9 cellular contexts compared by ENCODE assay signal in the genomic region with DNA sequence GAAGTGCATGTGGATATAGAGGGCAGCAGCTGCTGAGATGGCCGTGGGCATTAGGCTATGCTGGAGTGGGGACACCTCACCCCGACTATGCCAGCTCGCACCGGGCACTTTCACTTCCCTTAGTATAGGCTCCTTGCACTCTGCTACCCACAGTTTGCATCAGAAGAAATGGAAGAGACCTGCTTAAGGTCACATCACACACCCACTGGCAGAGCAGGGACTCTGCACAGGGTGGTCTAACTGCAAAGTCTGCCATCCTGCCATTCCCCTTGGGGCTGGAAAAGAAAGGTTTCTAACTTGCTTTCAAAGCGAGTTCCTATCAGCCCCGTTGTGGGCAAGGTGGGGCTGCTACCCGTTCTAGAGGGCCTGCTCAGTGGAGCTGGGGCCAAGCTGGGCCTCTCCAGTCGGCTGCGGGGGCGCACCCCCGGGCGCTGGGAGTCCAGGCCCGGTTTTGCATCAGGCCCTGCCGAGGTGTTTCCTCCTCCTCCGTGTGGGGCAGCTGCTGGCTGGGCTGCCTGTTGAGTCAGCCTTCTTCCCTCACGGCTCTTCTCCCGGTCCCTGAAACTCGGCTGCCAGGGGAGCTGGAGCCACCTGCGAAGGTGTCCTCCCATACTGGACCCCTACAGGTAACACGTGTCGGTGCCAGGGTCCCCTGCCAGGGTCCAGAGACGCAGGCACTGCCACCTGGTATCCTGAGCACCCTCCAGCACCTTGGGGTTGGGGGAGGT. TPM values are rescaled to one million over a fixed set of nuclear protein-coding genes. Genes with fewer than 3 reads are reported as not detected.
DNase-seq lines count a peak whose midpoint lies in the region; ATAC-seq, FAIRE-seq and TF ChIP-seq lines count a peak whose summit lies in the region.
"Had no signal": no experiment of that assay in that cellular context is flagged by ENCODE, and none has a peak within 500 bp of the region (broad histone marks: within the 10 kb centered on the region; RNA-seq: fewer than 3 reads in every experiment).

A gene with protein sequence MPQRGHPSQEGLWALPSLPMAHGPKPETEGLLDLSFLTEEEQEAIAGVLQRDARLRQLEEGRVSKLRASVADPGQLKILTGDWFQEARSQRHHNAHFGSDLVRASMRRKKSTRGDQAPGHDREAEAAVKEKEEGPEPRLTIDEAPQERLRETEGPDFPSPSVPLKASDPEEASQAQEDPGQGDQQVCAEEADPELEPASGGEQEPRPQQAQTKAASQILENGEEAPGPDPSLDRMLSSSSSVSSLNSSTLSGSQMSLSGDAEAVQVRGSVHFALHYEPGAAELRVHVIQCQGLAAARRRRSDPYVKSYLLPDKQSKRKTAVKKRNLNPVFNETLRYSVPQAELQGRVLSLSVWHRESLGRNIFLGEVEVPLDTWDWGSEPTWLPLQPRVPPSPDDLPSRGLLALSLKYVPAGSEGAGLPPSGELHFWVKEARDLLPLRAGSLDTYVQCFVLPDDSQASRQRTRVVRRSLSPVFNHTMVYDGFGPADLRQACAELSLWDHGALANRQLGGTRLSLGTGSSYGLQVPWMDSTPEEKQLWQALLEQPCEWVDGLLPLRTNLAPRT (plus strand): TSS at position 498 of the 728 bp plus-strand sequence. CDS start 3,313 bp downstream, outside the sequence.

- ATAC-seq in GM21786 (IDR thresholded peaks at IDR 0.05; ENCODE audit: unreplicated experiment) (peak; percentile 59), K562 (peak; percentile 87)

- peaks cover 24 to 31% of the 10 kb centered on the region in 2 experiments for H3K4me1 ChIP-seq in K562 (replicated peaks in 1 of 2; ENCODE audit: control insufficient read depth in 2 of 2, insufficient read depth in 2 of 2, low read length in 2 of 2)
- peaks cover 28% of the 10 kb centered on the region for H3K4me1 ChIP-seq in keratinocyte (ENCODE audit: control insufficient read depth, extremely low read depth, insufficient read depth, low read length)

- peak within 1 kb of the TSS; percentile 48; the same call in 2 of the 3 replicates for H3K27ac ChIP-seq in K562 (ENCODE audit: extremely low read depth, low read depth, low read length)
- H3K27ac ChIP-seq in keratinocyte (ENCODE audit: control insufficient read depth, insufficient read depth, low read length) = peak within 1 kb of the TSS; percentile 87
- H3K27ac ChIP-seq: SJSA1 had no signal

- DNase-seq in DMS 273 (lab: John Stamatoyannopoulos, UW; ENCODE audit: unreplicated experiment) = peak; percentile 95
- DNase-seq in NCI-H187 (lab: John Stamatoyannopoulos, UW) = peak; percentile 45 to 72
- peak; percentile 50 for DNase-seq in T-helper 9 cell
- DNase-seq in K562 (ENCODE audit: extremely low read depth in 1 of 4, low spot score in 3 of 4) = peak; percentile 72 to 82 (median 81)
- DNase-seq in keratinocyte (ENCODE audit: low read depth, low spot score) = no peak
- peak; percentile 34 for DNase-seq in stimulated activated CD8-positive, alpha-beta memory T cell treated with anti-CD3 and anti-CD28 coated beads, Interleukin-15, amount 100 ng/mL, for 1 hour (ENCODE audit: low read depth)
- DNase-seq in NCI-H748 treated with DMSO at 0.1 percent for 48 hours (lab: John Stamatoyannopoulos, UW) = no peak

- H3K27me3 ChIP-seq in K562 (ENCODE audit: control insufficient read depth in 2 of 2, insufficient read depth in 2 of 2, low read length in 2 of 2) (no peaks in the 10 kb centered on the region), keratinocyte (ENCODE audit: control insufficient read depth, extremely low read depth, insufficient read depth, low read length) (no peaks in the 10 kb centered on the region)
- H3K27me3 ChIP-seq: SJSA1 had no signal

- H3K79me2 ChIP-seq in K562 (ENCODE audit: control insufficient read depth, insufficient read depth, low read length) (no peaks in the 10 kb centered on the region; the same call in 2 of the 3 replicates), keratinocyte (ENCODE audit: control insufficient read depth, insufficient read depth, low read length) (peaks cover 10% of the 10 kb centered on the region)

- H3K9ac ChIP-seq in K562 (ENCODE audit: insufficient read depth in 1 of 2, low read depth in 2 of 2, low read length in 2 of 2) = peak within 1 kb of the TSS; percentile 33 to 87; a peak in 3 of 4 replicates
- peak within 1 kb of the TSS; percentile 77 for H3K9ac ChIP-seq in keratinocyte (ENCODE audit: control insufficient read depth, extremely low read depth, insufficient read depth, low read length)

- intact Hi-C loops in K562 (cut with micrococcal nuclease) = no loop called here

- H3K36me3 ChIP-seq in K562 (ENCODE audit: control insufficient read depth, insufficient read depth, low read length) (peaks cover 2% of the 10 kb centered on the region; the same call in 2 of the 3 replicates), keratinocyte (ENCODE audit: control insufficient read depth in 2 of 2, extremely low read depth in 1 of 2, insufficient read depth in 2 of 2, low read length in 2 of 2) (peaks cover 4 to 11% of the 10 kb centered on the region in 2 experiments)

- H3K9me3 ChIP-seq in K562 (replicated peaks; ENCODE audit: control insufficient read depth, insufficient read depth, low read depth, low read length) (no peaks in the 10 kb centered on the region), keratinocyte (ENCODE audit: control insufficient read depth, low read depth, low read length) (no peaks in the 10 kb centered on the region)
- H3K9me3 ChIP-seq: SJSA1 had no signal

- BruUV-seq in K562 (replicated peaks; lab: Mats Ljungman, UMichigan) = no TSS peak

- 30% methylated on average over 19 of the region's 22 CpGs for WGBS in K562 (ENCODE audit: insufficient coverage, low coverage, missing lambda C conversion rate)

- no peak for FAIRE-seq in K562 (lab: Jason Lieb, UNC)
- FAIRE-seq in keratinocyte (lab: Jason Lieb, UNC) = peak; percentile 32

- no peak for TF ChIP-seq CTCF in K562 (IDR thresholded peaks at IDR 0.05 in 2 of 3, conservative IDR thresholded peaks at IDR 0.05 in 1 of 3; ENCODE audit: insufficient read depth in 2 of 3, low read depth in 1 of 3, low read length in 3 of 3)
- TF ChIP-seq CTCF in keratinocyte (optimal IDR thresholded peaks at IDR 0.05 in 1 of 3, IDR thresholded peaks at IDR 0.05 in 1 of 3, conservative IDR thresholded peaks at IDR 0.05 in 1 of 3; ENCODE audit: extremely low read depth in 1 of 3, insufficient read depth in 2 of 3, low read length in 3 of 3) = peak in 1 of 3 experiments; percentile 15

- POLR2A ChIA-PET in K562 (lab: Yijun Ruan, JAX) = interaction anchor here (0.6 to 2.0 kb wide), 7 partner anchors 9 to 122 kb away, joined by 3 to 14 read pairs (median 5); partner anchors contain the start of gene MAP3K6

- H3K4me2 ChIP-seq in K562 (ENCODE audit: insufficient read depth, low read length) (peak within 1 kb of the TSS; percentile 72), keratinocyte (ENCODE audit: control insufficient read depth, extremely low read depth, insufficient read depth, low read depth, low read length) (peak within 1 kb of the TSS; percentile 97)

- H4K20me1 ChIP-seq in K562 (replicated peaks; ENCODE audit: control insufficient read depth, insufficient read depth, low read length) = no peaks in the 10 kb centered on the region
- H4K20me1 ChIP-seq in keratinocyte (ENCODE audit: control insufficient read depth, extremely low read depth, insufficient read depth, low read length) = no peaks in the 10 kb centered on the region

- H2AFZ ChIP-seq in K562 (ENCODE audit: low read depth, low read length) (peak within 1 kb of the TSS; percentile 79), keratinocyte (ENCODE audit: control insufficient read depth, low read length) (no peak within 1 kb of the TSS)

- in situ Hi-C loops in K562 (cut with MboI) = no loop called here

- TF ChIP-seq EP300 in K562 (IDR thresholded peaks at IDR 0.05; ENCODE audit: low read length) = no peak

- CTCF ChIA-PET in K562 (lab: Yijun Ruan, JAX; ENCODE audit: low intra/inter-chr PET ratio) = interaction anchor here (0.7 to 1.0 kb wide), 2 partner anchors 9 to 147 kb away, joined by 3 read pairs; no protein-coding TSS in a partner anchor

- H3K4me3 ChIP-seq in K562 = peak within 1 kb of the TSS; percentile 33
- H3K4me3 ChIP-seq in keratinocyte (ENCODE audit: control insufficient read depth in 2 of 3, extremely low read depth in 1 of 3, insufficient read depth in 2 of 3, low read depth in 1 of 3, low read length in 3 of 3) = peak within 1 kb of the TSS; percentile 62 to 89 (median 66)
- H3K4me3 ChIP-seq: SJSA1 had no signal

- no peak; a peak in 1 of 4 replicates for TF ChIP-seq RAD21 in K562 (CRISPR knock-in tag; conservative IDR thresholded peaks at IDR 0.05 in 1 of 2, IDR thresholded peaks at IDR 0.05 in 1 of 2)

- dilution Hi-C loops in keratinocyte (cut with MboI; ENCODE audit: extremely low pct_ligation_motif_present, low sequenced_read_pairs) = no loop called here

- H3K9me1 ChIP-seq in K562 (ENCODE audit: control insufficient read depth, insufficient read depth, low read length) = no peaks in the 10 kb centered on the region
- H3K9me1 ChIP-seq in keratinocyte (ENCODE audit: control insufficient read depth, extremely low read depth, insufficient read depth, low read length) = no peaks in the 10 kb centered on the region

- TF ChIP-seq POLR2A in K562 (conservative IDR thresholded peaks at IDR 0.05) = no peak

RNA-seq across cellular contexts. Expression of the gene that starts here (rescaled TPM):
- 18.4 and 69.1 TPM in 2 replicates for total RNA-seq in K562 (2011; cell fraction: chromatin; rRNA removed; ENCODE audit: low replicate concordance)
- total RNA-seq in K562 (2011; cell fraction: nucleolus; rRNA removed) = 29.5 and 45.5 TPM in 2 replicates
- total RNA-seq in K562 (2011; cell fraction: nucleoplasm; rRNA removed) = 21.0 and 26.5 TPM in 2 replicates
- 3.9 and 4.7 TPM in 2 replicates for total RNA-seq in K562 (2014; rRNA removed)
- total RNA-seq in K562 (2014; rRNA removed; fragmentation: Illumina TruSeq; extraction: Trizol) = 0.55 and 0.57 TPM in 2 replicates
- total RNA-seq in K562 (2015; rRNA removed; fragmentation: Illumina TruSeq; extraction: Trizol) = 1.7 and 2.2 TPM in 2 replicates
- total RNA-seq in K562 (2021) = 6.0 and 9.3 TPM in 2 replicates
- 3.8 and 12.3 TPM in 2 replicates for polyA plus RNA-seq in K562 (2011; rRNA removed)
- polyA plus RNA-seq in K562 (2011; cell fraction: cytosol; rRNA removed) = 8.4 and 14.7 TPM in 2 replicates
- 114 and 120 TPM in 2 replicates for polyA plus RNA-seq in K562 (2011; cell fraction: nucleus; rRNA removed)
- polyA plus RNA-seq in K562 (2012) = 7.0 and 32.0 TPM in 2 replicates
- 0.91 and 1.9 TPM in 2 replicates for polyA plus RNA-seq in K562 (2014; fragmentation: Illumina TruSeq; extraction: Trizol)
- under 1 TPM; 0.04 to 0.27 TPM for polyA plus RNA-seq in K562 (2014; fragmentation: Nextera tagmentation; extraction: Ambion mirVana)
- 5.9 and 8.6 TPM in 2 replicates for polyA plus RNA-seq in K562 (2014; rRNA removed)
- polyA minus RNA-seq in K562 (2011; rRNA and poly(A)+ RNA removed) = 3.0 and 6.4 TPM in 2 replicates
- 4.6 and 14.3 TPM in 2 replicates for polyA minus RNA-seq in K562 (2011; cell fraction: cytosol; rRNA and poly(A)+ RNA removed)
- polyA minus RNA-seq in K562 (2011; cell fraction: nucleus; rRNA and poly(A)+ RNA removed) = 14.7 and 18.1 TPM in 2 replicates
- polyA plus RNA-seq in keratinocyte = 15.5 to 34.0 TPM (median 15.6 TPM) in 3 replicates
- polyA plus RNA-seq in keratinocyte (2011; ENCODE audit: low read depth) = 29.4 TPM
- 5.3 and 15.1 TPM in 2 replicates for polyA plus RNA-seq in keratinocyte (2011; cell fraction: cytosol; rRNA removed)
- polyA plus RNA-seq in keratinocyte (2011; cell fraction: nucleus; rRNA removed) = 87.0 and 125 TPM in 2 replicates
- 16.6 and 45.8 TPM in 2 replicates for polyA plus RNA-seq in keratinocyte (2012; ENCODE audit: low replicate concordance)
- 6.7 to 17.0 TPM (median 14.7 TPM) in 3 replicates for polyA minus RNA-seq in keratinocyte
- polyA minus RNA-seq in keratinocyte (2011; cell fraction: cytosol; rRNA and poly(A)+ RNA removed) = 18.2 TPM
- polyA minus RNA-seq in keratinocyte (2011; cell fraction: nucleus; rRNA and poly(A)+ RNA removed) = 17.2 and 18.4 TPM in 2 replicates

Comparison
In these comparisons a context has a peak if more than half of its experiments do, and no peak if none do; other contexts are left out.
1. DNase-seq: peak in DMS 273 (single experiment), NCI-H187 (2 of 2), T-helper 9 cell (single experiment), K562 (4 of 4) and stimulated activated CD8-positive, alpha-beta memory T cell treated with anti-CD3 and anti-CD28 coated beads, Interleukin-15, amount 100 ng/mL, for 1 hour (single experiment); none in keratinocyte (single experiment) and NCI-H748 treated with DMSO at 0.1 percent for 48 hours (single experiment).